Comparison of ENCODE assay signal across 14 cellular contexts in genomic region chr10:118844731-118845573, GRCh38.
A peak's percentile ranks its signal among the peaks of the same experiment; 100 is the strongest.
DNase-seq lines count a peak whose midpoint lies in the region; ATAC-seq and TF ChIP-seq lines count a peak whose summit lies in the region.
"Had no signal": no experiment of that assay in that cellular context is flagged by ENCODE, and none has a peak within 500 bp of the region (broad histone marks: within the 10 kb centered on the region; RNA-seq: fewer than 3 reads in every experiment).

No MANE protein-coding gene starts in this region.

- H3K4me2 ChIP-seq in HCT116 (ENCODE audit: low read length), result peak overlapping the region; percentile 41
- H3K4me2 ChIP-seq in PC-9, result no peak overlapping the region
- no peak overlapping the region for H3K4me2 ChIP-seq in osteoblast (ENCODE audit: insufficient read depth, low read length)

- H3K9me2 ChIP-seq in HCT116 (ENCODE audit: insufficient read depth), result no peaks in the 10 kb centered on the region
- no peaks in the 10 kb centered on the region for H3K9me2 ChIP-seq in PC-9 (ENCODE audit: insufficient read depth)

- no peaks in the 10 kb centered on the region for H3K79me2 ChIP-seq in HCT116 (ENCODE audit: insufficient read depth, low read length)
- no peaks in the 10 kb centered on the region for H3K79me2 ChIP-seq in PC-9 (ENCODE audit: low read depth)
- no peaks in the 10 kb centered on the region for H3K79me2 ChIP-seq in osteoblast (ENCODE audit: insufficient read depth, low read length)

- H4K20me1 ChIP-seq in HCT116 (ENCODE audit: insufficient read depth) (no peaks in the 10 kb centered on the region), PC-9 (ENCODE audit: insufficient read depth) (no peaks in the 10 kb centered on the region), osteoblast (ENCODE audit: insufficient read depth, low read length) (no peaks in the 10 kb centered on the region)

- H3K4me3 ChIP-seq in HCT116 (replicated peaks in 1 of 2; ENCODE audit: low read depth in 1 of 2, low read length in 2 of 2) (no peak overlapping the region), PC-9 (no peak overlapping the region), fibroblast of pulmonary artery (replicated peaks; ENCODE audit: low read depth, low read length) (no peak overlapping the region), osteoblast (ENCODE audit: insufficient read depth, low read length) (no peak overlapping the region)
- H3K4me3 ChIP-seq: right atrium auricular region had no signal

- POLR2A ChIA-PET in HCT116 (lab: Charles Lee) (interaction anchor here (1.2 to 1.4 kb wide), 2 partner anchors 90 to 92 kb away, joined by 3 to 4 read pairs; partner anchors contain the start of gene CACUL1), PC-9 (lab: Charles Lee; ENCODE audit: unreplicated experiment) (no interaction called here)

- H3K36me3 ChIP-seq in HCT116 (ENCODE audit: control insufficient read depth in 1 of 2, insufficient read depth in 2 of 2, low read length in 2 of 2) (no peaks in the 10 kb centered on the region), PC-9 (ENCODE audit: low read depth) (no peaks in the 10 kb centered on the region), osteoblast (ENCODE audit: insufficient read depth, low read length) (no peaks in the 10 kb centered on the region)
- H3K36me3 ChIP-seq: right atrium auricular region had no signal

- RAD21 ChIA-PET in HCT116 (lab: Charles Lee; ENCODE audit: low non-redundant PET in 1 of 2, low total read pairs in 2 of 2, uncharacterized antibody in 2 of 2, unreplicated experiment in 2 of 2), result interaction anchor here in 1 of 2 experiments (0.7 kb wide), 1 partner anchor 266 kb away, joined by 3 read pairs; no protein-coding TSS in a partner anchor

- H3F3A ChIP-seq in PC-9 (ENCODE audit: insufficient read depth, low read depth), result peaks cover 9% of the 10 kb centered on the region

- BruUV-seq in HCT116 (replicated peaks; lab: Mats Ljungman, UMichigan), result no TSS peak
- no TSS peak for BruUV-seq in PC-9 (replicated peaks; lab: Mats Ljungman, UMichigan)

- TF ChIP-seq RAD21 in HCT116 (IDR thresholded peaks at IDR 0.05; ENCODE audit: low read depth), result no peak

- no peak overlapping the region for H3K9ac ChIP-seq in HCT116 (ENCODE audit: low read length)

- H3K27ac ChIP-seq in HCT116 (ENCODE audit: low read depth, low read length) (no peak overlapping the region), PC-9 (peak overlapping the region; percentile 17; the same call in 1 of the 2 replicates), osteoblast (ENCODE audit: low read depth, low read length) (no peak overlapping the region), substantia nigra (ENCODE audit: low read depth, low read length, poor library complexity, severe bottlenecking) (no peak overlapping the region)
- H3K27ac ChIP-seq: right atrium auricular region had no signal

- H3K4me1 ChIP-seq in HCT116 (ENCODE audit: control insufficient read depth in 1 of 2, insufficient read depth in 2 of 2, low read length in 2 of 2), result peaks cover 20 to 36% of the 10 kb centered on the region in 2 experiments
- H3K4me1 ChIP-seq in PC-9 (replicated peaks; ENCODE audit: insufficient read depth), result peaks cover 24% of the 10 kb centered on the region
- H3K4me1 ChIP-seq in osteoblast (ENCODE audit: insufficient read depth, low read length), result no peaks in the 10 kb centered on the region

- no peaks in the 10 kb centered on the region for H3K27me3 ChIP-seq in HCT116 (ENCODE audit: insufficient read depth, low read length)
- H3K27me3 ChIP-seq in PC-9 (ENCODE audit: insufficient read depth, low read depth), result no peaks in the 10 kb centered on the region
- peaks cover 6% of the 10 kb centered on the region for H3K27me3 ChIP-seq in osteoblast (ENCODE audit: insufficient read depth, low read length)
- H3K27me3 ChIP-seq: right atrium auricular region had no signal

- no peak for DNase-seq in HCT116 (ENCODE audit: low read depth, low spot score)
- DNase-seq in PC-9, result peak in 1 of 2 experiments; percentile 66
- DNase-seq in fibroblast of pulmonary artery (ENCODE audit: low read depth), result peak; percentile 39
- peak; percentile 81 for DNase-seq in osteoblast (ENCODE audit: insufficient read length, low spot score, missing footprints)
- no peak for DNase-seq in NCI-H748 treated with DMSO at 0.1 percent for 48 hours (lab: John Stamatoyannopoulos, UW)
- no peak for DNase-seq in stimulated activated CD4-positive, alpha-beta T cell treated with anti-CD3 and anti-CD28 coated beads, Interleukin-12 subunit alpha, Interleukin-12 subunit beta, amount 100 ng/mL, for 4 hours
- no peak for DNase-seq in substantia nigra (lab: John Stamatoyannopoulos, UW)
- DNase-seq: activated CD4-positive, alpha-beta T cell treated with anti-CD3 and anti-CD28 coated beads, Interleukin-2, amount 50 U/mL, for 4 hours; hypothalamus; KG1; naive thymus-derived CD4-positive, alpha-beta T cell; stimulated activated CD4-positive, alpha-beta T cell treated with anti-CD3 and anti-CD28 coated beads, Interleukin-2, amount 100 ng/mL, for 24 hours had no signal

- no peak for TF ChIP-seq CTCF in HCT116 (IDR thresholded peaks at IDR 0.05 in 2 of 3, conservative IDR thresholded peaks at IDR 0.05 in 1 of 3; ENCODE audit: borderline replicate concordance in 1 of 3, insufficient read depth in 1 of 3, low read depth in 2 of 3, low read length in 2 of 3)
- no peak for TF ChIP-seq CTCF in PC-9 (conservative IDR thresholded peaks at IDR 0.05)
- TF ChIP-seq CTCF in fibroblast of pulmonary artery (IDR thresholded peaks at IDR 0.05; ENCODE audit: low read length, missing control alignments), result no peak
- no peak for TF ChIP-seq CTCF in osteoblast (IDR thresholded peaks at IDR 0.05; ENCODE audit: extremely low read depth, low read depth, low read length)

- H2AFZ ChIP-seq in HCT116 (ENCODE audit: low read depth, low read length, poor library complexity, severe bottlenecking) (no peak overlapping the region), PC-9 (no peak overlapping the region), osteoblast (ENCODE audit: low read length) (no peak overlapping the region)

- TF ChIP-seq POLR2A in HCT116 (IDR thresholded peaks at IDR 0.05; ENCODE audit: borderline replicate concordance, extremely low read depth, insufficient read depth, insufficient read length), result no peak

- ATAC-seq in HCT116 (no peak), GM21381 (IDR thresholded peaks at IDR 0.05; ENCODE audit: unreplicated experiment) (no peak)
- ATAC-seq: naive thymus-derived CD4-positive, alpha-beta T cell had no signal

- CTCF ChIA-PET in HCT116 (lab: Charles Lee) (no interaction called here), PC-9 (lab: Charles Lee) (no interaction called here)

- intact Hi-C loops in HCT116 (cut with micrococcal nuclease) (no loop called here), PC-9 (cut with micrococcal nuclease; ENCODE audit: unreplicated experiment) (no loop called here)

- H3K9me3 ChIP-seq in HCT116 (ENCODE audit: control insufficient read depth in 1 of 2, insufficient read depth in 1 of 2, low read depth in 1 of 2, low read length in 2 of 2) (no peaks in the 10 kb centered on the region), PC-9 (ENCODE audit: insufficient read depth, low read depth) (no peaks in the 10 kb centered on the region), osteoblast (ENCODE audit: low read depth, low read length) (no peaks in the 10 kb centered on the region)
- H3K9me3 ChIP-seq: right atrium auricular region had no signal

TF ChIP-seq in HCT116, 20 proteins besides CTCF, POLR2A, EP300 and RAD21:
- TF ChIP-seq EZH2phosphoT487 (IDR thresholded peaks at IDR 0.05; ENCODE audit: borderline replicate concordance) (no peak), SRF (IDR thresholded peaks at IDR 0.05; ENCODE audit: low read depth) (no peak), JUND (IDR thresholded peaks at IDR 0.05) (no peak), ATF3 (IDR thresholded peaks at IDR 0.05) (no peak), CBX3 (IDR thresholded peaks at IDR 0.05; ENCODE audit: low read depth) (no peak), REST (IDR thresholded peaks at IDR 0.05; ENCODE audit: low read depth) (no peak), SIN3A (IDR thresholded peaks at IDR 0.05; ENCODE audit: low read depth) (no peak), MAX (IDR thresholded peaks at IDR 0.05) (no peak)
TF ChIP-seq in HCT116: peak in this region for 0.

Comparison
In these comparisons a context has a peak if more than half of its experiments do, and no peak if none do; other contexts are left out.
1. DNase-seq: peak in fibroblast of pulmonary artery (single experiment) and osteoblast (single experiment); none in HCT116 (single experiment), NCI-H748 treated with DMSO at 0.1 percent for 48 hours (single experiment), stimulated activated CD4-positive, alpha-beta T cell treated with anti-CD3 and anti-CD28 coated beads, Interleukin-12 subunit alpha, Interleukin-12 subunit beta, amount 100 ng/mL, for 4 hours (single experiment) and substantia nigra (0 of 49).